27 cellular contexts compared by ENCODE assay signal in genomic region chr5:141920771-141921170, GRCh38. TPM values are rescaled to one million over a fixed set of nuclear protein-coding genes. Genes with fewer than 3 reads are reported as not detected.
"Had no signal": no experiment of that assay in that cellular context is flagged by ENCODE, and none has a peak within 500 bp of the region (broad histone marks: within the 10 kb centered on the region; RNA-seq: fewer than 3 reads in every experiment).

No MANE protein-coding gene starts in this region.

- H3K4me3 ChIP-seq: cardiac muscle cell had no signal

- H3K27ac Mint-ChIP-seq: activated CD4-positive, alpha-beta T cell treated with anti-CD3 and anti-CD28 coated beads for 36 hours; activated CD8-positive, alpha-beta T cell treated with anti-CD3 and anti-CD28 coated beads for 36 hours; activated naive CD4-positive, alpha-beta T cell treated with anti-CD3 and anti-CD28 coated beads, Interleukin-2, amount 50 U/mL, for 24 hours; activated T-cell treated with anti-CD3 and anti-CD28 coated beads, Interleukin-2, amount 50 U/mL, for 72 hours; T-cell had no signal

- H3K9me3 Mint-ChIP-seq: activated CD8-positive, alpha-beta T cell treated with anti-CD3 and anti-CD28 coated beads for 36 hours; activated naive CD4-positive, alpha-beta T cell treated with anti-CD3 and anti-CD28 coated beads, Interleukin-2, amount 50 U/mL, for 24 hours; activated T-cell treated with anti-CD3 and anti-CD28 coated beads, Interleukin-2, amount 50 U/mL, for 72 hours; T-cell had no signal

- H3K27ac ChIP-seq: brain microvascular endothelial cell, cardiac muscle cell, KMS-11, VCaP had no signal

- H3K4me3 Mint-ChIP-seq: activated CD4-positive, alpha-beta T cell treated with anti-CD3 and anti-CD28 coated beads for 36 hours; activated CD8-positive, alpha-beta T cell treated with anti-CD3 and anti-CD28 coated beads for 36 hours had no signal

- DNase-seq: activated CD4-positive, alpha-beta T cell treated with anti-CD3 and anti-CD28 coated beads for 36 hours; activated CD8-positive, alpha-beta memory T cell treated with anti-CD3 and anti-CD28 coated beads, Interleukin-2, amount 50 U/mL, for 4 hours; activated CD8-positive, alpha-beta T cell treated with anti-CD3 and anti-CD28 coated beads for 36 hours; activated effector memory CD4-positive, alpha-beta T cell treated with Interleukin-2 at 50 U/mL for 16 hours; activated naive CD4-positive, alpha-beta T cell; activated T-cell treated with anti-CD3 and anti-CD28 coated beads, Interleukin-2, amount 50 U/mL, for 72 hours; amygdala; brain microvascular endothelial cell; NCI-H1092 treated with DMSO at 0.1 percent for 48 hours; NCI-H1417 treated with DMSO at 0.1 percent for 48 hours; NCI-H1694; NCI-H2029; NCI-H2107; NCI-H2171 treated with DMSO at 0.1 percent for 48 hours; NCI-H226; NCI-H526 treated with DMSO at 0.1 percent for 48 hours; NCI-H82; SIG-M5; T-cell had no signal

- H3K27me3 ChIP-seq: brain microvascular endothelial cell, cardiac muscle cell had no signal

- H3K36me3 ChIP-seq: cardiac muscle cell had no signal

- H3K27me3 Mint-ChIP-seq: activated CD4-positive, alpha-beta T cell treated with anti-CD3 and anti-CD28 coated beads for 36 hours had no signal

- ATAC-seq: activated CD4-positive, alpha-beta T cell treated with anti-CD3 and anti-CD28 coated beads for 36 hours; activated CD8-positive, alpha-beta T cell treated with anti-CD3 and anti-CD28 coated beads for 36 hours; activated T-cell treated with anti-CD3 and anti-CD28 coated beads, Interleukin-2, amount 50 U/mL, for 72 hours; T-cell had no signal

RNA-seq across cellular contexts. Expression of gene PCDH12, which starts 37.2 kb away (rescaled TPM):
- total RNA-seq: MCF 10A, RPMI7951 had no signal

RNA-seq across cellular contexts. Expression of gene PCDH1, which starts 42.6 kb away (rescaled TPM):
- total RNA-seq: activated CD4-positive, alpha-beta T cell treated with anti-CD3 and anti-CD28 coated beads for 36 hours; OCI-LY7; T-helper 2 cell treated with Interferon-gamma antibody and Interleukin-4, amounts not matched to agents 100 ng/mL and 5 ng/mL, for 36 hours had no signal
